17 cellular contexts compared by ENCODE assay signal in the genomic region with DNA sequence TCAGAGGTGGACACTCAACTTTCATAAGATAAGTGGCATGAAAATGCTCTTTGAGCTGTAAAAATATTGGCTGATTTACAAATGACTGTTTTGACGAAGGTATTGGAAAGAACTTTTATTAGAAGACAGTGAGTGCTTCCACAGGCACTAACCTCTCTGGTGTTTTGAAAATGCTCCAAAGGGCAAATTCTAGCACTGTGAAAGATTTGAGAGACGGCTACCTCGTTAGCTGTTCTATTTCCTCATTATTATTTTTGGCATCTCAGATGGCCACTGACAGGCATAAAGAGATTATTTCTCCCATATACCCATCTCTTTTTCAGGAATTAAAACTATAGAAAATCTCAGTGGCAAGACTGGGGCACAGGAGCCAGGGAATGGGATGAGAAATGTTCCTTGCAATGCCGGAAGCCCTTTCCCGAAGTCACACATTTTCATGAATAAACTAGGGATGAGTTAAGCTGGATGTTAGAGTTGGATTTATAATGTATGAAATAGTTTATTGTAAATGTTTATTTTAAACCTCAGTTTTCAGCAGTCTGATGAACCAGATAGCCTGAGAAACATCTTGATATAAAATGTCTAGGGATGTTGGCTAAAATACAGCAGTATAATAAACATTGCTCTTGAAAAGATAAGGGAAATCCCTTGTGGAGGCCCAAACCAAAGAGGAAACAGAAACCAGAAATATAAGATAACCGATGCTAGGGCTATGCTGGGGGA.
A peak's percentile ranks its signal among the peaks of the same experiment; 100 is the strongest.
DNase-seq lines count a peak whose midpoint lies in the region; ATAC-seq and TF ChIP-seq lines count a peak whose summit lies in the region.
"Had no signal": no experiment of that assay in that cellular context is flagged by ENCODE, and none has a peak within 500 bp of the region (broad histone marks: within the 10 kb centered on the region; RNA-seq: fewer than 3 reads in every experiment).

No MANE protein-coding gene starts in this region.

- TF ChIP-seq EP300 in sigmoid colon (IDR thresholded peaks at IDR 0.05) = no peak

- no peaks in the 10 kb centered on the region for H3K4me1 Mint-ChIP-seq in T-helper 2 cell treated with Interferon-gamma antibody and Interleukin-4, amounts not matched to agents 5 μg/mL and 100 μg/mL, for 36 hours (ENCODE audit: low read depth)
- H3K4me1 Mint-ChIP-seq: stimulated activated naive B cell treated with anti-CD40 and anti-IgM and Interleukin-4, amounts not matched to agents 10 μg/mL and 1 μg/mL and 100 μg/mL, for 72 hours had no signal

- H3K27me3 ChIP-seq in heart left ventricle = peaks cover 0 to 8% (median 0%) of the 10 kb centered on the region in 9 donors
- H3K27me3 ChIP-seq in right atrium auricular region = no peaks in the 10 kb centered on the region
- H3K27me3 ChIP-seq in sigmoid colon = no peaks in the 10 kb centered on the region

- peaks cover 0 to 16% (median 0%) of the 10 kb centered on the region in 12 donors for H3K9me3 ChIP-seq in heart left ventricle
- H3K9me3 ChIP-seq in right atrium auricular region = peaks cover 0 to 10% of the 10 kb centered on the region in 2 donors
- H3K9me3 ChIP-seq in sigmoid colon = no peaks in the 10 kb centered on the region

- peak in 3 of 4 donors; percentile 16 to 41 (median 40) for ATAC-seq in heart left ventricle
- ATAC-seq in Right ventricle myocardium inferior = no peak
- ATAC-seq: stimulated activated naive B cell treated with anti-CD40 and anti-IgM and Interleukin-4, amounts not matched to agents 10 μg/mL and 1 μg/mL and 100 μg/mL, for 72 hours had no signal

- intact Hi-C loops in heart left ventricle (cut with DNase I) = no loop called here
- intact Hi-C loops in Right ventricle myocardium inferior (cut with DNase I) = loop anchor here (5.0 kb wide), 1 partner anchor 225 kb away; no protein-coding TSS in a partner anchor
- intact Hi-C loops in sigmoid colon (cut with DNase I) = loop anchor here (2.0 to 10.0 kb wide), 3 partner anchors 42 to 182 kb away; a partner anchor contains a TSS

- TF ChIP-seq CTCF in heart left ventricle (IDR thresholded peaks at IDR 0.05) = no peak
- no peak for TF ChIP-seq CTCF in right atrium auricular region (IDR thresholded peaks at IDR 0.05)
- no peak for TF ChIP-seq CTCF in sigmoid colon (IDR thresholded peaks at IDR 0.05)

- no peaks in the 10 kb centered on the region for H3K36me3 Mint-ChIP-seq in T-helper 2 cell treated with Interferon-gamma antibody and Interleukin-4, amounts not matched to agents 5 μg/mL and 100 μg/mL, for 36 hours (ENCODE audit: low read depth)
- H3K36me3 Mint-ChIP-seq: stimulated activated naive B cell treated with anti-CD40 and anti-IgM and Interleukin-4, amounts not matched to agents 10 μg/mL and 1 μg/mL and 100 μg/mL, for 72 hours; type B pancreatic cell had no signal

- WGBS in heart left ventricle, 4 donors = 30 to 55% (median 39%) methylated on average over 6 of the region's 6 CpGs
- 66 to 70% methylated on average over 6 of the region's 6 CpGs for WGBS in sigmoid colon, 2 donors

- no peaks in the 10 kb centered on the region for H3K27me3 Mint-ChIP-seq in T-helper 2 cell treated with Interferon-gamma antibody and Interleukin-4, amounts not matched to agents 5 μg/mL and 100 μg/mL, for 36 hours (ENCODE audit: low read depth)
- H3K27me3 Mint-ChIP-seq: type B pancreatic cell had no signal

- H3K27ac ChIP-seq in heart left ventricle (peak overlapping the region in 7 of 12 donors; percentile 19 to 80 (median 57)), right atrium auricular region (peak overlapping the region; percentile 59), sigmoid colon (peak overlapping the region; percentile 78 to 90 (median 88)), caudate nucleus (ENCODE audit: low read depth, low read length) (no peak overlapping the region)

- DNase-seq in heart left ventricle = no peak
- DNase-seq in Right ventricle myocardium inferior (ENCODE audit: missing footprints) = no peak
- no peak for DNase-seq in right atrium auricular region (ENCODE audit: low spot score)
- DNase-seq in sigmoid colon = no peak
- DNase-seq in caudate nucleus (lab: John Stamatoyannopoulos, UW) = no peak
- no peak for DNase-seq in HT-29 (ENCODE audit: low spot score)
- DNase-seq in T-helper 2 cell treated with Interferon-gamma antibody and Interleukin-4, amounts not matched to agents 5 μg/mL and 100 μg/mL, for 36 hours (ENCODE audit: low spot score) = no peak
- no peak for DNase-seq in NK-92 treated with Interleukin-12 subunit alpha and Interleukin-12 subunit beta, amount 100 ng/mL, for 24 hours (lab: John Stamatoyannopoulos, UW)
- DNase-seq: activated naive CD4-positive, alpha-beta T cell treated with anti-CD3 and anti-CD28 coated beads, Interleukin-2, amount 50 U/mL, for 16 hours; activated T-cell treated with anti-CD3 and anti-CD28 coated beads, Interleukin-2, amount 50 U/mL, for 48 hours; NCI-H1417 treated with DMSO at 0.1 percent for 48 hours; NCI-H524; stimulated activated CD4-positive, alpha-beta T cell treated with anti-CD3 and anti-CD28 coated beads, Interleukin-2, amount 100 ng/mL, for 24 hours; stimulated activated naive B cell treated with anti-CD40 and anti-IgM and Interleukin-4, amounts not matched to agents 10 μg/mL and 1 μg/mL and 100 μg/mL, for 72 hours; T-helper 9 cell had no signal

- no peaks in the 10 kb centered on the region for H3K9me3 Mint-ChIP-seq in T-helper 2 cell treated with Interferon-gamma antibody and Interleukin-4, amounts not matched to agents 5 μg/mL and 100 μg/mL, for 36 hours

- no peak overlapping the region for H3K4me3 ChIP-seq in heart left ventricle
- H3K4me3 ChIP-seq in right atrium auricular region = no peak overlapping the region
- H3K4me3 ChIP-seq in sigmoid colon = no peak overlapping the region
- H3K4me3 ChIP-seq: skin epidermis had no signal

- peaks cover 0 to 23% (median 14%) of the 10 kb centered on the region in 12 donors for H3K4me1 ChIP-seq in heart left ventricle
- peaks cover 0 to 25% of the 10 kb centered on the region in 2 donors for H3K4me1 ChIP-seq in right atrium auricular region
- H3K4me1 ChIP-seq in sigmoid colon = peaks cover 0 to 51% (median 44%) of the 10 kb centered on the region in 4 donors

- H3K4me3 Mint-ChIP-seq in T-helper 2 cell treated with Interferon-gamma antibody and Interleukin-4, amounts not matched to agents 5 μg/mL and 100 μg/mL, for 36 hours = no peak overlapping the region
- H3K4me3 Mint-ChIP-seq: stimulated activated naive B cell treated with anti-CD40 and anti-IgM and Interleukin-4, amounts not matched to agents 10 μg/mL and 1 μg/mL and 100 μg/mL, for 72 hours; type B pancreatic cell had no signal

- no peak overlapping the region for H3K27ac Mint-ChIP-seq in T-helper 2 cell treated with Interferon-gamma antibody and Interleukin-4, amounts not matched to agents 5 μg/mL and 100 μg/mL, for 36 hours
- H3K27ac Mint-ChIP-seq: stimulated activated naive B cell treated with anti-CD40 and anti-IgM and Interleukin-4, amounts not matched to agents 10 μg/mL and 1 μg/mL and 100 μg/mL, for 72 hours; type B pancreatic cell had no signal

- H3K36me3 ChIP-seq in heart left ventricle (no peaks in the 10 kb centered on the region), right atrium auricular region (no peaks in the 10 kb centered on the region), sigmoid colon (no peaks in the 10 kb centered on the region)

- TF ChIP-seq POLR2A in heart left ventricle (IDR thresholded peaks at IDR 0.05) = no peak
- TF ChIP-seq POLR2A in sigmoid colon (IDR thresholded peaks at IDR 0.05) = no peak

Comparison
In these comparisons a context has a peak if more than half of its experiments do, and no peak if none do; other contexts are left out.
1. intact Hi-C loops: an anchor here in Right ventricle myocardium inferior (5.0 kb wide) and sigmoid colon (2.0 to 10.0 kb wide); none called in heart left ventricle.